29 cellular contexts compared by ENCODE assay signal in genomic region chr19:31023038-31023437, GRCh38.
"Had no signal": no experiment of that assay in that cellular context is flagged by ENCODE, and none has a peak within 500 bp of the region (broad histone marks: within the 10 kb centered on the region; RNA-seq: fewer than 3 reads in every experiment).

No MANE protein-coding gene starts in this region.

- H3K27ac ChIP-seq: ascending aorta, cardiac muscle cell, Peyer's patch had no signal

- H3K27me3 ChIP-seq: ascending aorta, cardiac muscle cell, Peyer's patch had no signal

- DNase-seq: activated CD4-positive, alpha-beta T cell treated with anti-CD3 and anti-CD28 coated beads, Interleukin-2, amount 50 U/mL, for 4 hours; activated CD8-positive, alpha-beta T cell treated with anti-CD3 and anti-CD28 coated beads for 36 hours; activated effector memory CD4-positive, alpha-beta T cell treated with anti-CD3 and anti-CD28 coated beads, Interleukin-2, amount 50 U/mL, for 16 hours; activated naive CD4-positive, alpha-beta T cell; activated naive CD4-positive, alpha-beta T cell treated with anti-CD3 and anti-CD28 coated beads, Interleukin-2, amount 50 U/mL, for 16 hours; activated naive CD8-positive, alpha-beta T cell treated with anti-CD3 and anti-CD28 coated beads for 36 hours; activated T-cell treated with anti-CD3 and anti-CD28 coated beads, Interleukin-2, amount 50 U/mL, for 1 hour; activated T-cell treated with anti-CD3 and anti-CD28 coated beads, Interleukin-2, amount 50 U/mL, for 72 hours; amygdala; Karpas-422; KBM-7; NCI-H1105; NCI-H1417 treated with DMSO at 0.1 percent for 48 hours; NCI-H1694 treated with DMSO at 0.1 percent for 48 hours; NCI-H2029; NCI-H2107; NCI-H2171; NCI-H510A; NCI-H526; NCI-H748 treated with DMSO at 0.1 percent for 48 hours; NK-92 treated with Interleukin-12 subunit alpha and Interleukin-12 subunit beta, amount 100 ng/mL, for 24 hours; PC-3; Peyer's patch; RPMI8226; SIG-M5; T1000 had no signal

- H3K4me3 ChIP-seq: ascending aorta, cardiac muscle cell, Peyer's patch had no signal

- H3K36me3 ChIP-seq: ascending aorta, cardiac muscle cell, Peyer's patch had no signal

- ATAC-seq: activated CD8-positive, alpha-beta T cell treated with anti-CD3 and anti-CD28 coated beads for 36 hours; activated T-cell treated with anti-CD3 and anti-CD28 coated beads, Interleukin-2, amount 50 U/mL, for 72 hours; activated T-helper 17 cell treated with anti-CD3 and anti-CD28 coated beads, Interleukin-2, amount 50 U/mL, for 72 hours; PC-3 had no signal

- H3K4me1 ChIP-seq: ascending aorta, Peyer's patch had no signal

- H3K9me3 ChIP-seq: ascending aorta, Peyer's patch had no signal
